In the genomic region with DNA sequence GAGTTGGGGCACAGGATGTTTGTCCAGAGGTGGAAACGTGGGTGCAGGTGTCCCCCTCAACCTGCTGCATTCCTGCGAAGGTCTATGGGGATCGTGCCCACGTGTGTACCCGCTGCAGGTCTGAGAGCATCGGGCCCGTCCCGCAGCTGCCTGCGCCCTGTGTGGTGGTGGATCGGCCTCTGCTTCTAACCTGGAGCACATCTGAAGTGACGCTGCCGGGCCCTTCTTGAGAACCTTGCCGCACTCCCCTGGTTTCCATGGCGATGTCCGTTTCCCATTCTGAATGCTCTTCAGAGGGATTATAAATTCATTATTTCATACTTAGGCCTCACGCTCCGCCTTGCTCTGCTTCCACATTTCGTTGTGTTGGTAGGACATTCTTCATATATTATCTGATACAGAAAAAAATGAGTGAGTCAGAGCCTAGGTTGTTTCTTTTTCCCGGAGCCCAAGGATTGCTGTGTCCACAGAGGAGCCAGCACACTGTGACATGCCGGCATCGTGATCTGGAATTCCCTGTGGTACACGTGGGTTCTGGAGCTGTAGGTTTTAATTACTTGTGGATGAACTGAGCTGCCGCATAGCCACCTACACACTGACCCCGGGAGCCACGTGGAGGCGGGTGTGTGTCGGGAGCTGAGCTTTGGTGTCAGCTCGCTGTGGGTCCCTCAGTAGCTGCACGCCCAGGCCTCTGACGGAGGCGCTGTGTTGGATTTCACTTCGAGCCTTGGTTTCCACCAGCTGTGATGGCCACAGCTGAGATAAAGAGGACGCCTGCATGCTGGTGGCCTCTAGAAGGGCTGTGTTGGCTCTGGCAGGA, we compare ENCODE assay signal across 19 cellular contexts.
DNase-seq lines count a peak whose midpoint lies in the region; ATAC-seq and TF ChIP-seq lines count a peak whose summit lies in the region.
"Had no signal": no experiment of that assay in that cellular context is flagged by ENCODE, and none has a peak within 500 bp of the region (broad histone marks: within the 10 kb centered on the region; RNA-seq: fewer than 3 reads in every experiment).

No MANE protein-coding gene starts in this region.

- H2BK5ac ChIP-seq in mesenchymal stem cell (ENCODE audit: low read depth, low read length, poor library complexity, severe bottlenecking), result no peak overlapping the region

- no peaks in the 10 kb centered on the region for H3K36me3 Mint-ChIP-seq in HFFc6 (ENCODE audit: low read depth)
- no peaks in the 10 kb centered on the region for H3K36me3 Mint-ChIP-seq in CD4-positive, alpha-beta T cell (ENCODE audit: low read depth)
- H3K36me3 Mint-ChIP-seq: activated naive CD8-positive, alpha-beta T cell treated with anti-CD3 and anti-CD28 coated beads for 36 hours had no signal

- no peaks in the 10 kb centered on the region for H3K9me3 Mint-ChIP-seq in HFFc6
- H3K9me3 Mint-ChIP-seq in CD4-positive, alpha-beta T cell, result no peaks in the 10 kb centered on the region
- H3K9me3 Mint-ChIP-seq: activated CD4-positive, alpha-beta T cell treated with anti-CD3 and anti-CD28 coated beads, Interleukin-2, amount 10 ng/mL, durations not matched to agents 24 days and 14 days; activated naive CD8-positive, alpha-beta T cell treated with anti-CD3 and anti-CD28 coated beads for 36 hours had no signal

- intact Hi-C loops in CD4-positive, alpha-beta T cell (cut with DNase I, micrococcal nuclease), result no loop called here

- H3K9me3 ChIP-seq in mesenchymal stem cell (ENCODE audit: control insufficient read depth, low read length), result no peaks in the 10 kb centered on the region
- H3K9me3 ChIP-seq in CD4-positive, alpha-beta T cell (ENCODE audit: control insufficient read depth, low read length), result no peaks in the 10 kb centered on the region
- H3K9me3 ChIP-seq: heart left ventricle, left lung, right atrium auricular region, SJCRH30, tibial nerve had no signal

- peak overlapping the region; percentile 47 for H3K9ac ChIP-seq in mesenchymal stem cell (ENCODE audit: low read length)

- no peak overlapping the region for H3K4me3 Mint-ChIP-seq in HFFc6
- H3K4me3 Mint-ChIP-seq in CD4-positive, alpha-beta T cell, result no peak overlapping the region
- H3K4me3 Mint-ChIP-seq: activated CD4-positive, alpha-beta T cell treated with anti-CD3 and anti-CD28 coated beads, Interleukin-2, amount 10 ng/mL, durations not matched to agents 24 days and 14 days; activated naive CD8-positive, alpha-beta T cell treated with anti-CD3 and anti-CD28 coated beads for 36 hours had no signal

- H2AFZ ChIP-seq in mesenchymal stem cell (ENCODE audit: low read depth, low read length), result no peak overlapping the region

- H3K4me3 ChIP-seq in AG09309 (ENCODE audit: control insufficient read depth, low read depth, low read length), result no peak overlapping the region
- no peak overlapping the region for H3K4me3 ChIP-seq in astrocyte of the spinal cord (ENCODE audit: low read depth, low read length)
- no peak overlapping the region for H3K4me3 ChIP-seq in mesenchymal stem cell (ENCODE audit: insufficient read depth in 1 of 2, low read depth in 1 of 2, low read length in 2 of 2)
- H3K4me3 ChIP-seq: heart left ventricle, left lung, right atrium auricular region, SJCRH30, tibial nerve had no signal

- H3K27ac Mint-ChIP-seq in HFFc6, result no peak overlapping the region
- H3K27ac Mint-ChIP-seq in CD4-positive, alpha-beta T cell, result no peak overlapping the region
- H3K27ac Mint-ChIP-seq: activated CD4-positive, alpha-beta T cell treated with anti-CD3 and anti-CD28 coated beads, Interleukin-2, amount 10 ng/mL, durations not matched to agents 24 days and 14 days; activated naive CD8-positive, alpha-beta T cell treated with anti-CD3 and anti-CD28 coated beads for 36 hours had no signal

- no peak overlapping the region for H3K23ac ChIP-seq in mesenchymal stem cell (ENCODE audit: low read length in 2 of 2)

- no peak overlapping the region for H3K27ac ChIP-seq in mesenchymal stem cell (ENCODE audit: low read length, poor library complexity, severe bottlenecking)
- H3K27ac ChIP-seq in CD4-positive, alpha-beta T cell (ENCODE audit: low read depth, low read length), result no peak overlapping the region
- H3K27ac ChIP-seq: epithelial cell of prostate, heart left ventricle, left lung, right atrium auricular region, SJCRH30 had no signal

- DNase-seq in AG09309 (ENCODE audit: low read depth) (peak; percentile 18), HFFc6 (peak; percentile 4), astrocyte of the spinal cord (ENCODE audit: low read depth, low spot score) (peak; percentile 36), mesenchymal stem cell (no peak), NOMO-1 treated with dmso at 0.1 percent for 144 hours (lab: John Stamatoyannopoulos, UW; ENCODE audit: unreplicated experiment) (no peak), foreskin melanocyte (no peak), DMS53 (lab: John Stamatoyannopoulos, UW) (no peak)
- no peak for DNase-seq in CD4-positive, alpha-beta T cell
- DNase-seq: activated CD4-positive, alpha-beta T cell treated with anti-CD3 and anti-CD28 coated beads, Interleukin-2, amount 10 ng/mL, durations not matched to agents 24 days and 14 days; activated naive CD8-positive, alpha-beta T cell treated with anti-CD3 and anti-CD28 coated beads for 36 hours; activated T-cell treated with anti-CD3 and anti-CD28 coated beads, Interleukin-2, amount 50 U/mL, for 1 hour; H7; SJCRH30; stimulated activated CD8-positive, alpha-beta memory T cell treated with anti-CD3 and anti-CD28 coated beads, Interleukin-4, amount 100 ng/mL, for 48 hours had no signal

- peaks cover 21 to 38% of the 10 kb centered on the region in 2 experiments for H3K27me3 ChIP-seq in mesenchymal stem cell (ENCODE audit: control insufficient read depth in 1 of 2, insufficient read depth in 1 of 2, low read length in 2 of 2)
- H3K27me3 ChIP-seq in CD4-positive, alpha-beta T cell (ENCODE audit: control insufficient read depth, insufficient read depth, low read length), result no peaks in the 10 kb centered on the region
- H3K27me3 ChIP-seq: right atrium auricular region had no signal

- H3K4me1 Mint-ChIP-seq in HFFc6 (ENCODE audit: low read depth), result peaks cover 6% of the 10 kb centered on the region; the same call in 1 of the 2 replicates
- no peaks in the 10 kb centered on the region for H3K4me1 Mint-ChIP-seq in CD4-positive, alpha-beta T cell (ENCODE audit: low read depth)
- H3K4me1 Mint-ChIP-seq: activated CD4-positive, alpha-beta T cell treated with anti-CD3 and anti-CD28 coated beads, Interleukin-2, amount 10 ng/mL, durations not matched to agents 24 days and 14 days; activated naive CD8-positive, alpha-beta T cell treated with anti-CD3 and anti-CD28 coated beads for 36 hours had no signal

- ATAC-seq in CD4-positive, alpha-beta T cell (ENCODE audit: poor library complexity), result no peak
- ATAC-seq: heart left ventricle, left lung had no signal

- H3K4ac ChIP-seq in mesenchymal stem cell (ENCODE audit: low read depth in 1 of 2, low read length in 2 of 2), result no peak overlapping the region

- H4K91ac ChIP-seq in mesenchymal stem cell (ENCODE audit: low read length), result no peak overlapping the region

- no peak for TF ChIP-seq CTCF in AG09309 (IDR thresholded peaks at IDR 0.05; ENCODE audit: control insufficient read depth, insufficient read depth, low read depth, low read length, missing control alignments)
- TF ChIP-seq CTCF in HFFc6 (IDR thresholded peaks at IDR 0.05), result no peak
- TF ChIP-seq CTCF in astrocyte of the spinal cord (IDR thresholded peaks at IDR 0.05; ENCODE audit: low read depth, low read length), result no peak
- TF ChIP-seq CTCF in CD4-positive, alpha-beta T cell (IDR thresholded peaks at IDR 0.05), result no peak

- peaks cover 68% of the 10 kb centered on the region for H3K27me3 Mint-ChIP-seq in HFFc6 (ENCODE audit: insufficient read depth)
- H3K27me3 Mint-ChIP-seq in CD4-positive, alpha-beta T cell, result peaks cover 22% of the 10 kb centered on the region

- CTCF ChIA-PET in CD4-positive, alpha-beta T cell (lab: Charles Lee), result no interaction called here

- no peaks in the 10 kb centered on the region for H3K36me3 ChIP-seq in mesenchymal stem cell (ENCODE audit: control insufficient read depth in 1 of 2, insufficient read depth in 2 of 2, low read depth in 1 of 2, low read length in 2 of 2)
- H3K36me3 ChIP-seq: heart left ventricle, left lung, right atrium auricular region, SJCRH30, tibial nerve had no signal

- no peak overlapping the region for H3K4me2 ChIP-seq in mesenchymal stem cell (ENCODE audit: low read length, poor library complexity, severe bottlenecking)

- peak overlapping the region in 1 of 2 experiments; percentile 10 for H3K14ac ChIP-seq in mesenchymal stem cell (ENCODE audit: low read length in 2 of 2)

- H3K4me1 ChIP-seq in mesenchymal stem cell (ENCODE audit: control insufficient read depth, insufficient read depth, low read depth, low read length), result peaks cover 9% of the 10 kb centered on the region
- H3K4me1 ChIP-seq: heart left ventricle, left lung, SJCRH30 had no signal

- H2AK5ac ChIP-seq in mesenchymal stem cell (ENCODE audit: low read length, severe bottlenecking), result no peak overlapping the region

- no peak overlapping the region for H2BK120ac ChIP-seq in mesenchymal stem cell (ENCODE audit: low read depth, low read length)

- WGBS in mesenchymal stem cell, result 85% methylated on average over 33 of the region's 33 CpGs

- no peak overlapping the region for H2BK15ac ChIP-seq in mesenchymal stem cell (ENCODE audit: low read depth, poor library complexity, severe bottlenecking)

- in situ Hi-C loops in astrocyte of the spinal cord (cut with HindIII; ENCODE audit: low sequenced_read_pairs), result no loop called here

- POLR2A ChIA-PET in CD4-positive, alpha-beta T cell (lab: Charles Lee), result no interaction called here

- no peaks in the 10 kb centered on the region for H3K79me1 ChIP-seq in mesenchymal stem cell (replicated peaks; ENCODE audit: low read length, poor library complexity, severe bottlenecking)

- no peak overlapping the region for H4K8ac ChIP-seq in mesenchymal stem cell (ENCODE audit: low read length)

- no peak overlapping the region for H2BK12ac ChIP-seq in mesenchymal stem cell (ENCODE audit: low read length in 2 of 2)

- H3K18ac ChIP-seq in mesenchymal stem cell (ENCODE audit: low read depth in 1 of 2, low read length in 2 of 2), result peak overlapping the region in 1 of 2 experiments; percentile 8

Comparison
In these comparisons a context has a peak if more than half of its experiments do, and no peak if none do; other contexts are left out.
1. DNase-seq: peak in AG09309 (single experiment), HFFc6 (single experiment) and astrocyte of the spinal cord (single experiment); none in mesenchymal stem cell (single experiment), NOMO-1 treated with dmso at 0.1 percent for 144 hours (single experiment), foreskin melanocyte (single experiment), CD4-positive, alpha-beta T cell (0 of 10) and DMS53 (single experiment).